Comparison of ENCODE assay signal across 8 cellular contexts in genomic region chr6:44222987-44223470, GRCh38. TPM values are rescaled to one million over a fixed set of nuclear protein-coding genes. Genes with fewer than 3 reads are reported as not detected.
DNase-seq lines count a peak whose midpoint lies in the region; ATAC-seq and TF ChIP-seq lines count a peak whose summit lies in the region.

No MANE protein-coding gene starts in this region.

- H4K20me1 ChIP-seq in SU-DHL-6 (ENCODE audit: low read depth, low read length): no peaks in the 10 kb centered on the region

- H3K27ac ChIP-seq in cardiac muscle cell: peak overlapping the region; percentile 13
- H3K27ac ChIP-seq in SU-DHL-6 (ENCODE audit: low read depth, low read length): no peak overlapping the region

- ATAC-seq in left cardiac atrium: no peak
- ATAC-seq in HG03457 (IDR thresholded peaks at IDR 0.05; ENCODE audit: unreplicated experiment): no peak

- H3K9me3 ChIP-seq in cardiac muscle cell (ENCODE audit: low read depth) (no peaks in the 10 kb centered on the region), SU-DHL-6 (ENCODE audit: insufficient read depth, low read length) (no peaks in the 10 kb centered on the region)

- H3K9ac ChIP-seq in SU-DHL-6 (ENCODE audit: low read length): peak overlapping the region; percentile 83

- peaks cover 40% of the 10 kb centered on the region for H3K79me2 ChIP-seq in SU-DHL-6 (ENCODE audit: insufficient read depth, low read length)

- no peak for DNase-seq in cardiac muscle cell (ENCODE audit: low read depth in 1 of 2, low spot score in 1 of 2)
- no peak for DNase-seq in left cardiac atrium
- no peak for DNase-seq in fibroblast of mammary gland (ENCODE audit: low read depth)
- DNase-seq in retinal pigment epithelial cell (ENCODE audit: low read depth): no peak
- no peak for DNase-seq in T1000 (lab: John Stamatoyannopoulos, UW)
- DNase-seq in stimulated activated CD4-positive, alpha-beta T cell treated with anti-CD3 and anti-CD28 coated beads, Interleukin-1b, Interleukin-23, amount 100 ng/mL, for 48 hours: no peak

- H3K4me2 ChIP-seq in SU-DHL-6 (ENCODE audit: low read depth, low read length, poor library complexity, severe bottlenecking): peak overlapping the region; percentile 66

- intact Hi-C loops in left cardiac atrium (cut with DNase I): no loop called here

- no peaks in the 10 kb centered on the region for H3K9me2 ChIP-seq in SU-DHL-6 (replicated peaks; ENCODE audit: insufficient read depth, low read length)

- peak overlapping the region; percentile 52 for H2AFZ ChIP-seq in SU-DHL-6 (ENCODE audit: low read depth, low read length, severe bottlenecking)

- peak overlapping the region; percentile 47 for H3K4me3 ChIP-seq in cardiac muscle cell
- H3K4me3 ChIP-seq in SU-DHL-6 (ENCODE audit: insufficient read depth, low read length, poor library complexity, severe bottlenecking): peak overlapping the region; percentile 81
- H3K4me3 ChIP-seq in fibroblast of mammary gland (ENCODE audit: control insufficient read depth, low read depth, low read length): peak overlapping the region; percentile 59
- H3K4me3 ChIP-seq in retinal pigment epithelial cell (ENCODE audit: low read length): peak overlapping the region; percentile 52

- peaks cover 32% of the 10 kb centered on the region for H3K4me1 ChIP-seq in cardiac muscle cell (ENCODE audit: low read depth)

- H3K36me3 ChIP-seq in cardiac muscle cell: no peaks in the 10 kb centered on the region
- H3K36me3 ChIP-seq in SU-DHL-6 (ENCODE audit: low read length): no peaks in the 10 kb centered on the region

- peaks cover 14% of the 10 kb centered on the region for H3F3A ChIP-seq in SU-DHL-6 (ENCODE audit: insufficient read depth)

- no peak for TF ChIP-seq CTCF in cardiac muscle cell (IDR thresholded peaks at IDR 0.05; ENCODE audit: low read depth, low read length)
- peak; percentile 18 for TF ChIP-seq CTCF in SU-DHL-6 (IDR thresholded peaks at IDR 0.05; ENCODE audit: insufficient read depth, low read length, poor library complexity, severe bottlenecking)
- TF ChIP-seq CTCF in fibroblast of mammary gland (conservative IDR thresholded peaks at IDR 0.05; ENCODE audit: control insufficient read depth, insufficient read depth, low read depth, low read length): no peak
- TF ChIP-seq CTCF in retinal pigment epithelial cell (conservative IDR thresholded peaks at IDR 0.05; ENCODE audit: low read depth, low read length): no peak

- H3K27me3 ChIP-seq in cardiac muscle cell (no peaks in the 10 kb centered on the region), SU-DHL-6 (ENCODE audit: low read length) (no peaks in the 10 kb centered on the region)

RNA-seq across cellular contexts. Expression of gene SLC29A1, which starts 0.4 kb away (rescaled TPM):
- total RNA-seq in cardiac muscle cell (62.7 and 64.9 TPM in 2 replicates), left cardiac atrium (100 to 1,000 TPM; 115 to 130 TPM)
- polyA plus RNA-seq in cardiac muscle cell: 85.4 and 88.7 TPM in 2 replicates

RNA-seq across cellular contexts. Expression of gene MYMX, which starts 6.3 kb away (rescaled TPM):
- total RNA-seq in cardiac muscle cell: 0.21 TPM in 1 of 2 replicates, not detected in the other
- 0.55 and 1.0 TPM in 2 replicates for polyA plus RNA-seq in cardiac muscle cell
- total RNA-seq in left cardiac atrium: 1 to 10 TPM; 2.4 to 3.8 TPM

RNA-seq across cellular contexts. Expression of gene HSP90AB1, which starts 23.9 kb away (rescaled TPM):
- total RNA-seq in cardiac muscle cell (865 and 876 TPM in 2 replicates), left cardiac atrium (100 to 1,000 TPM; 657 to 662 TPM)
- polyA plus RNA-seq in cardiac muscle cell: 665 and 702 TPM in 2 replicates

RNA-seq across cellular contexts. Expression of gene SLC35B2, which starts 34.3 kb away (rescaled TPM):
- 34.3 and 50.5 TPM in 2 replicates for total RNA-seq in cardiac muscle cell
- 44.4 and 63.3 TPM in 2 replicates for polyA plus RNA-seq in cardiac muscle cell
- total RNA-seq in left cardiac atrium: 10 to 100 TPM; 23.3 to 29.9 TPM

RNA-seq across cellular contexts. Expression of gene NFKBIE, which starts 42.3 kb away (rescaled TPM):
- total RNA-seq in cardiac muscle cell (23.8 and 34.2 TPM in 2 replicates), left cardiac atrium (1 to 10 TPM; 3.8 to 5.8 TPM)
- polyA plus RNA-seq in cardiac muscle cell: 8.2 and 12.5 TPM in 2 replicates
